ENCODE assay signal across 8 cellular contexts in the genomic region with DNA sequence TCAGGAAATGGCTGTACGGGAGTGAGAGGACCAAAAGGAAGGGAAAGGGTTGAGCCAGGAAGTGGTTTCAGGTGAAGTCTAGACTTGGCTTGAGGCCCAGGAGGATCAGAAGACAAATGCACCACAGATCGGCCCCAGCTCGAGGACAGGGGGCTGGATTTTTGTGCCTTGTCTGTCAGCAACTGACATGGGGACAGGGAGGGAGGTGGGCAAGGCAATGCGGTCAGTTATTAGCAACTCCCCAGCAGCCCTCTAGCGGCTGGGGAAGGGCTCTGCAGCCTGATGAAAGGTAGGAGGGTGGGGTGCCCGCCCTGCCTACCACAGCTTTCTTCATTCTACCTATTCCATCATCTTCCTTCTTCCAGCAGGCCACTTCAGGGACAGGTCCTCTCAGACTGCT. TPM values are rescaled to one million over a fixed set of nuclear protein-coding genes. Genes with fewer than 3 reads are reported as not detected.
DNase-seq lines count a peak whose midpoint lies in the region; ATAC-seq and TF ChIP-seq lines count a peak whose summit lies in the region.

No MANE protein-coding gene starts in this region.

- no peaks in the 10 kb centered on the region for H3K27me3 Mint-ChIP-seq in chondrocyte (ENCODE audit: low read depth)

- no peak overlapping the region for H3K27ac Mint-ChIP-seq in chondrocyte (ENCODE audit: unreplicated experiment)

- ATAC-seq in HG02642 (IDR thresholded peaks at IDR 0.05; ENCODE audit: poor library complexity, unreplicated experiment) = peak; percentile 94

- no peaks in the 10 kb centered on the region for H3K9me3 Mint-ChIP-seq in chondrocyte (ENCODE audit: low read depth)

- H3K4me1 Mint-ChIP-seq in chondrocyte (ENCODE audit: low read depth) = peaks cover 10% of the 10 kb centered on the region

- H3K4me3 Mint-ChIP-seq in chondrocyte (ENCODE audit: unreplicated experiment) = no peak overlapping the region

- DNase-seq in Ammon's horn (ENCODE audit: low spot score) (peak; percentile 17), NCI-H82 treated with DMSO at 0.1 percent for 48 hours (lab: John Stamatoyannopoulos, UW; ENCODE audit: unreplicated experiment) (peak; percentile 18), chondrocyte (ENCODE audit: low spot score) (no peak), midbrain (lab: John Stamatoyannopoulos, UW) (peak; percentile 9), NCI-H187 (lab: John Stamatoyannopoulos, UW) (no peak), DMS153 (lab: John Stamatoyannopoulos, UW) (no peak)

- TF ChIP-seq CTCF in GM12873 (IDR thresholded peaks at IDR 0.05; ENCODE audit: insufficient read depth, low read depth, low read length, missing control alignments) (peak; percentile 92), chondrocyte (IDR thresholded peaks at IDR 0.05) (peak; percentile 78)

- H3K36me3 Mint-ChIP-seq in chondrocyte (ENCODE audit: low read depth) = no peaks in the 10 kb centered on the region

RNA-seq across cellular contexts. Expression of gene CPO, which starts 50.0 kb away (rescaled TPM):
- total RNA-seq in chondrocyte = 0.34 TPM in 1 of 3 replicates, not detected in the others

Comparison
In these comparisons a context has a peak if more than half of its experiments do, and no peak if none do; other contexts are left out.
1. DNase-seq: peak in Ammon's horn (single experiment), NCI-H82 treated with DMSO at 0.1 percent for 48 hours (single experiment) and midbrain (single experiment); none in chondrocyte (single experiment), NCI-H187 (0 of 2) and DMS153 (single experiment).